In genomic region chr4:22203436-22204011, GRCh38 we compare ENCODE assay signal across 17 cellular contexts.
DNase-seq lines count a peak whose midpoint lies in the region; ATAC-seq, FAIRE-seq and TF ChIP-seq lines count a peak whose summit lies in the region.
"Had no signal": no experiment of that assay in that cellular context is flagged by ENCODE, and none has a peak within 500 bp of the region (broad histone marks: within the 10 kb centered on the region; RNA-seq: fewer than 3 reads in every experiment).

No MANE protein-coding gene starts in this region.

- H3K9me3 ChIP-seq in A549 = no peaks in the 10 kb centered on the region
- H3K9me3 ChIP-seq: HAP-1 had no signal

- H3K9me2 ChIP-seq in GM23338 (ENCODE audit: insufficient read depth) = no peaks in the 10 kb centered on the region

- H3K36me3 ChIP-seq in GM23338 (ENCODE audit: insufficient read depth) (no peaks in the 10 kb centered on the region), brain microvascular endothelial cell (replicated peaks) (no peaks in the 10 kb centered on the region)
- H3K36me3 ChIP-seq: HAP-1 had no signal

- H3K4me1 Mint-ChIP-seq in GM23338 = no peaks in the 10 kb centered on the region
- H3K4me1 Mint-ChIP-seq: CD14-positive monocyte had no signal

- no peaks in the 10 kb centered on the region for H3K79me2 ChIP-seq in GM23338 (replicated peaks; ENCODE audit: insufficient read depth)

- TF ChIP-seq RAD21 in A549 (conservative IDR thresholded peaks at IDR 0.05 in 1 of 2, IDR thresholded peaks at IDR 0.05 in 1 of 2) = no peak

- H4K20me1 ChIP-seq in GM23338 (replicated peaks; ENCODE audit: insufficient read depth) = no peaks in the 10 kb centered on the region

- H3K9me3 Mint-ChIP-seq in GM23338 = no peaks in the 10 kb centered on the region

- TF ChIP-seq EP300 in A549 (IDR thresholded peaks at IDR 0.05) = no peak

- CTCF ChIA-PET in A549 (lab: Yijun Ruan, JAX) = interaction anchor here (1.2 kb wide), 1 partner anchor 73 kb away, joined by 3 read pairs; no protein-coding TSS in a partner anchor

- POLR2A ChIA-PET in A549 (lab: Yijun Ruan, JAX) = no interaction called here

- no peaks in the 10 kb centered on the region for H3K27me3 ChIP-seq in GM23338 (ENCODE audit: insufficient read depth)
- H3K27me3 ChIP-seq in brain microvascular endothelial cell (replicated peaks) = no peaks in the 10 kb centered on the region

- no peak for FAIRE-seq in A549 (lab: Jason Lieb, UNC)

- H3K36me3 Mint-ChIP-seq in GM23338 (ENCODE audit: low read depth) = no peaks in the 10 kb centered on the region
- H3K36me3 Mint-ChIP-seq: CD14-positive monocyte had no signal

- no peak overlapping the region for H3K4me3 ChIP-seq in A549
- H3K4me3 ChIP-seq in GM23338 = no peak overlapping the region
- H3K4me3 ChIP-seq in brain microvascular endothelial cell (ENCODE audit: low read depth, low read length) = no peak overlapping the region
- H3K4me3 ChIP-seq: HAP-1 had no signal

- 0 out of 2 replicates have a peak overlapping the region, but pooled peaks have one; percentile 47 for H2AFZ ChIP-seq in GM23338

- DNase-seq in A549 (ENCODE audit: low read depth in 1 of 2, low spot score in 1 of 2) = no peak
- DNase-seq in GM23338 (ENCODE audit: low spot score) = no peak
- peak; percentile 21 for DNase-seq in brain microvascular endothelial cell
- peak; percentile 3 for DNase-seq in kidney glomerular epithelial cell (lab: John Stamatoyannopoulos, UW)
- DNase-seq in cortex of kidney (lab: John Stamatoyannopoulos, UW) = no peak
- DNase-seq in activated naive CD4-positive, alpha-beta T cell treated with Interleukin-2 at 50 U/mL for 16 hours = no peak
- no peak for DNase-seq in DMS79 (lab: John Stamatoyannopoulos, UW)
- DNase-seq: DMS 273 treated with DMSO at 0.1 percent for 48 hours, MV-4-11, NCI-H1436, NCI-H2081, NCI-H510A treated with DMSO at 0.1 percent for 48 hours, NCI-H82 had no signal

- H3K27ac ChIP-seq in A549 (no peak overlapping the region), GM23338 (ENCODE audit: low read depth) (no peak overlapping the region), brain microvascular endothelial cell (no peak overlapping the region)

- H3K4me2 ChIP-seq in A549 (no peak overlapping the region), GM23338 (no peak overlapping the region)

- no peaks in the 10 kb centered on the region for H3F3A ChIP-seq in GM23338 (replicated peaks; ENCODE audit: low read depth)

- H3K4me1 ChIP-seq in A549 = no peaks in the 10 kb centered on the region
- no peaks in the 10 kb centered on the region for H3K4me1 ChIP-seq in GM23338 (ENCODE audit: insufficient read depth)
- H3K4me1 ChIP-seq: HAP-1 had no signal

- 1% methylated on average over 4 of the region's 4 CpGs for WGBS in A549 (ENCODE audit: missing lambda C conversion rate)

- peak overlapping the region; percentile 38; the same call in 1 of the 2 replicates for H3K27ac Mint-ChIP-seq in GM23338
- H3K27ac Mint-ChIP-seq: CD14-positive monocyte had no signal

- TF ChIP-seq CTCF in A549 (IDR thresholded peaks at IDR 0.05) (no peak), GM23338 (conservative IDR thresholded peaks at IDR 0.05; ENCODE audit: low read depth in 2 of 2) (no peak), brain microvascular endothelial cell (IDR thresholded peaks at IDR 0.05; ENCODE audit: low read depth, low read length, missing control alignments) (no peak)

- no peak for ATAC-seq in A549
- ATAC-seq in GM23338 = no peak
- ATAC-seq in GM21529 (IDR thresholded peaks at IDR 0.05; ENCODE audit: unreplicated experiment) = no peak
- ATAC-seq: Panc1 had no signal

- no peak for TF ChIP-seq POLR2A in A549 (IDR thresholded peaks at IDR 0.05; ENCODE audit: low read length)

- no peaks in the 10 kb centered on the region for H3K27me3 Mint-ChIP-seq in GM23338 (ENCODE audit: insufficient read depth, low read depth, poor library complexity)

- no peak overlapping the region for H3K4me3 Mint-ChIP-seq in GM23338
- H3K4me3 Mint-ChIP-seq: CD14-positive monocyte had no signal

- in situ Hi-C loops in brain microvascular endothelial cell (cut with HindIII; ENCODE audit: low pct_ligation_motif_present, low sequenced_read_pairs) = no loop called here

TF ChIP-seq in A549, 52 proteins besides CTCF, POLR2A, EP300 and RAD21:
- no peak for TF ChIP-seq HES2 (IDR thresholded peaks at IDR 0.05)
- no peak for TF ChIP-seq ZFP36 (IDR thresholded peaks at IDR 0.05; ENCODE audit: borderline replicate concordance, partially characterized antibody)
- TF ChIP-seq MAFK (IDR thresholded peaks at IDR 0.05; ENCODE audit: partially characterized antibody) = peak; percentile 27
TF ChIP-seq in A549: peak in this region for 1.

TF ChIP-seq in GM23338, 12 proteins besides CTCF, POLR2A, EP300 and RAD21 (continues in another document):
- TF ChIP-seq EZH2phosphoT487 (IDR thresholded peaks at IDR 0.05; ENCODE audit: unreplicated experiment) = no peak
- no peak for TF ChIP-seq REST (IDR thresholded peaks at IDR 0.05; ENCODE audit: unreplicated experiment)
- TF ChIP-seq JUNB (IDR thresholded peaks at IDR 0.05; ENCODE audit: unreplicated experiment) = no peak
- TF ChIP-seq NANOG (IDR thresholded peaks at IDR 0.05; ENCODE audit: borderline replicate concordance) = no peak
- TF ChIP-seq STAT1 (IDR thresholded peaks at IDR 0.05; ENCODE audit: unreplicated experiment) = no peak
- no peak for TF ChIP-seq ZNF114 (CRISPR knock-in tag; IDR thresholded peaks at IDR 0.05)
- no peak for TF ChIP-seq ZNF331 (CRISPR knock-in tag; IDR thresholded peaks at IDR 0.05; ENCODE audit: low read depth)
- TF ChIP-seq POLR2AphosphoS5 (IDR thresholded peaks at IDR 0.05; ENCODE audit: low read depth) = no peak
- no peak for TF ChIP-seq CREB1 (CRISPR knock-in tag; IDR thresholded peaks at IDR 0.05; ENCODE audit: low read depth)
- TF ChIP-seq EZH2 (IDR thresholded peaks at IDR 0.05; ENCODE audit: low read depth, unreplicated experiment) = no peak
- TF ChIP-seq ETS1 (IDR thresholded peaks at IDR 0.05) = no peak

Comparison
In these comparisons a context has a peak if more than half of its experiments do, and no peak if none do; other contexts are left out.
1. DNase-seq: peak in brain microvascular endothelial cell (single experiment) and kidney glomerular epithelial cell (single experiment); none in A549 (0 of 2), GM23338 (single experiment), cortex of kidney (single experiment), activated naive CD4-positive, alpha-beta T cell treated with Interleukin-2 at 50 U/mL for 16 hours (single experiment) and DMS79 (single experiment).